13 cellular contexts compared by ENCODE assay signal in genomic region chr9:80146466-80146865, GRCh38.
DNase-seq lines count a peak whose midpoint lies in the region; ATAC-seq and TF ChIP-seq lines count a peak whose summit lies in the region.
"Had no signal": no experiment of that assay in that cellular context is flagged by ENCODE, and none has a peak within 500 bp of the region (broad histone marks: within the 10 kb centered on the region; RNA-seq: fewer than 3 reads in every experiment).

No MANE protein-coding gene starts in this region.

- H3K4me3 Mint-ChIP-seq in neural progenitor cell: no peak overlapping the region
- H3K4me3 Mint-ChIP-seq: activated CD4-positive, alpha-beta memory T cell treated with anti-CD3 and anti-CD28 coated beads, Interleukin-2, amount 10 ng/mL, durations not matched to agents 7 days and 5 days had no signal

- peak; percentile 35 for ATAC-seq in HG03354 (IDR thresholded peaks at IDR 0.05; ENCODE audit: poor library complexity, severe bottlenecking, unreplicated experiment)
- ATAC-seq in HG02610 (IDR thresholded peaks at IDR 0.05; ENCODE audit: unreplicated experiment): no peak
- ATAC-seq: Right ventricle myocardium inferior had no signal

- peaks cover 4% of the 10 kb centered on the region for H3K27me3 Mint-ChIP-seq in neural progenitor cell (ENCODE audit: insufficient read depth, low read depth)
- H3K27me3 Mint-ChIP-seq: activated CD4-positive, alpha-beta memory T cell treated with anti-CD3 and anti-CD28 coated beads, Interleukin-2, amount 10 ng/mL, durations not matched to agents 7 days and 5 days had no signal

- intact Hi-C loops in lower leg skin (cut with DNase I; ENCODE audit: low total_unique reads): no loop called here

- peaks cover 11% of the 10 kb centered on the region for H3K9me3 Mint-ChIP-seq in neural progenitor cell

- POLR2A ChIA-PET in GM10248 (lab: Yijun Ruan, JAX): no interaction called here

- CTCF ChIA-PET in GM10248 (lab: Yijun Ruan, JAX): no interaction called here

- no peak for TF ChIP-seq POLR2A in lower leg skin (IDR thresholded peaks at IDR 0.05)

- H3K27ac Mint-ChIP-seq in neural progenitor cell: peak overlapping the region; percentile 19
- H3K27ac Mint-ChIP-seq: activated CD4-positive, alpha-beta memory T cell treated with anti-CD3 and anti-CD28 coated beads, Interleukin-2, amount 10 ng/mL, durations not matched to agents 7 days and 5 days had no signal

- 19 to 21% methylated on average over 1 of the region's 1 CpG for WGBS in lower leg skin, 2 donors

- no peaks in the 10 kb centered on the region for H3K36me3 ChIP-seq in neural progenitor cell

- no peaks in the 10 kb centered on the region for H3K27me3 ChIP-seq in neural progenitor cell

- DNase-seq in GM10248 (ENCODE audit: extremely low spot score) (no peak), choroid plexus epithelial cell (ENCODE audit: low read depth) (peak; percentile 53), neural progenitor cell (ENCODE audit: low spot score) (peak; percentile 35), NCI-H2081 (lab: John Stamatoyannopoulos, UW) (no peak), lower leg skin (ENCODE audit: low spot score in 2 of 2) (no peak), T-helper 9 cell (no peak)
- DNase-seq: activated CD4-positive, alpha-beta memory T cell treated with anti-CD3 and anti-CD28 coated beads, Interleukin-2, amount 10 ng/mL, durations not matched to agents 7 days and 5 days; erythroblast; GF-D8; NCI-H1436 treated with DMSO at 0.1 percent for 48 hours had no signal

- TF ChIP-seq CTCF in GM10248 (IDR thresholded peaks at IDR 0.05; ENCODE audit: control extremely low read depth, extremely low read depth, low read depth, missing control alignments) (peak; percentile 5), choroid plexus epithelial cell (conservative IDR thresholded peaks at IDR 0.05; ENCODE audit: low read depth, low read length) (peak; percentile 57), neural progenitor cell (IDR thresholded peaks at IDR 0.05) (peak; percentile 49), lower leg skin (IDR thresholded peaks at IDR 0.05) (no peak)

- H3K4me1 Mint-ChIP-seq in neural progenitor cell: peaks cover 22% of the 10 kb centered on the region
- H3K4me1 Mint-ChIP-seq: activated CD4-positive, alpha-beta memory T cell treated with anti-CD3 and anti-CD28 coated beads, Interleukin-2, amount 10 ng/mL, durations not matched to agents 7 days and 5 days had no signal

- no peaks in the 10 kb centered on the region for H3K79me2 ChIP-seq in neural progenitor cell (ENCODE audit: low read depth)

- H3K4me3 ChIP-seq in choroid plexus epithelial cell (ENCODE audit: low read depth, low read length) (no peak overlapping the region), neural progenitor cell (no peak overlapping the region), lower leg skin (ENCODE audit: low read depth, poor library complexity, severe bottlenecking) (no peak overlapping the region)

- no peaks in the 10 kb centered on the region for H4K20me1 ChIP-seq in neural progenitor cell (ENCODE audit: low read depth)

- H3K4me2 ChIP-seq in neural progenitor cell: no peak overlapping the region

- H3K4me1 ChIP-seq in neural progenitor cell: peaks cover 17% of the 10 kb centered on the region

- H3K36me3 Mint-ChIP-seq in neural progenitor cell: peaks cover 7% of the 10 kb centered on the region

- no peak overlapping the region for H3K9ac ChIP-seq in neural progenitor cell

- peaks cover 11% of the 10 kb centered on the region for H3F3A ChIP-seq in neural progenitor cell (ENCODE audit: low read depth)

- no peak overlapping the region for H3K27ac ChIP-seq in neural progenitor cell

- no peak overlapping the region for H2AFZ ChIP-seq in neural progenitor cell (replicated peaks)

- no peaks in the 10 kb centered on the region for H3K9me3 ChIP-seq in neural progenitor cell (ENCODE audit: low read depth)

Comparison
In these comparisons a context has a peak if more than half of its experiments do, and no peak if none do; other contexts are left out.
1. DNase-seq: peak in choroid plexus epithelial cell (single experiment) and neural progenitor cell (single experiment); none in GM10248 (single experiment), NCI-H2081 (0 of 2), lower leg skin (0 of 2) and T-helper 9 cell (single experiment).
2. CTCF ChIP-seq: peak in GM10248 (single experiment), choroid plexus epithelial cell (single experiment) and neural progenitor cell (single experiment); none in lower leg skin (0 of 3).